Comparison of ENCODE assay signal across 8 cellular contexts in the genomic region with DNA sequence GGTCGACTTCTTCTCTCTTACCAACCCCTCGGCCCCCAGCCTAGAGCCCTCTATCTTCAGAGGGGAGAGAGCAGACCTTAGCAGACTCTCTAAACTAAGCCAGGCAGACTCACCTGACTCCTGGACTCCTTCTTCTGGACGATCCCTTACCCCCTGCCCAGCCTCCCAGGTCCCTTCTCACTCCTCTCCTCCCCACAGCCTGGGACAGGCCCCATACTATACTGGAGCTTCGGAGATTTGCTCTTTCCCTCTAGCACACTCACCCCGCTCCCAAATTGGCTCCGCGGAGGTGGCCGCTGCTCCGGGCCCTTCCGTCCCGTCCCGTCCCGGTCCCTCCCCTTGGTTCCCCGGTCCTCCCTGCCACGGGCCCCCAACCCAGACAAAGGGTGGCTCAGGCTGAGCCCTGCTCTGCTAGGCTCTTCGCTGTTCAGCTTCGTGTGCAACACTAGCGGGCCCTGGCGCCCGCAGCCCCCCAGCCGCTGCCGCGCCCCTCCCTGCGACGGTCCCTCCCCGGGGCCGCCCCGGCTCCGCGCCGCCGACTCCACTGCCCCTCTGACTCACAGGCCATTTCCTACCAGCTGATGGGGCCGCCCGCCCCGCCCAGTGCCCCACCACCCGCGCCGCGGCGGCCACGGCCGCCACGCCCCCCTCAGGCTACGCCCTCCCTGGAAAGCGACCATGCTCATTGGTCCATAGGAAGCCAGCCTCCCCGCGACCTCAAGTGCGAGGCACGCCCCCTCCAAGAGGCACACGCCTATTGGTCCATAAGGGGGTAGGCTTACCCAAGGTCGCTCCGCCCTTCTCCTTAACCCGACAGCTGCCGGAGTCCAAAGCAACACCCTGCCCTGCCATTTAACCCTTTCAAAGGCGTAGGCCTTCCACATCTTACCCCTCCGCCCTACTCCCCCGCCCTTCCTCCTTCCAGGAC. TPM values are rescaled to one million over a fixed set of nuclear protein-coding genes. Genes with fewer than 3 reads are reported as not detected.
A peak's percentile ranks its signal among the peaks of the same experiment; 100 is the strongest.
DNase-seq lines count a peak whose midpoint lies in the region; TF ChIP-seq lines count a peak whose summit lies in the region.

No MANE protein-coding gene starts in this region.

- H3K27me3 Mint-ChIP-seq in H9 (ENCODE audit: low read depth) (no peaks in the 10 kb centered on the region), nephron progenitor cell (ENCODE audit: low read depth, poor library complexity) (no peaks in the 10 kb centered on the region)
- no peaks in the 10 kb centered on the region for H3K27me3 Mint-ChIP-seq in stimulated activated naive CD8-positive, alpha-beta T cell treated with anti-CD3 and anti-CD28 coated beads, Interleukin-15, Interleukin-2, amounts not matched to agents 100 ng/mL and 50 ng/mL, for 24 hours

- H3K27ac ChIP-seq in H9 (ENCODE audit: insufficient read length, low read depth, low read length), result no peak overlapping the region

- no peak overlapping the region for H2BK120ac ChIP-seq in H9 (ENCODE audit: low read depth, low read length, poor library complexity, severe bottlenecking)

- H3K56ac ChIP-seq in H9 (ENCODE audit: insufficient read length, low read depth, low read length), result no peak overlapping the region

- H4K91ac ChIP-seq in H9 (ENCODE audit: insufficient read length, low read depth, low read length), result no peak overlapping the region

- no peak overlapping the region for H2AK5ac ChIP-seq in H9 (ENCODE audit: insufficient read length, low read length)

- H3K27ac Mint-ChIP-seq in H9, result peak overlapping the region in 1 of 3 experiments; percentile 72; a peak in 3 of 7 replicates
- H3K27ac Mint-ChIP-seq in nephron progenitor cell, result peak overlapping the region; percentile 1
- H3K27ac Mint-ChIP-seq in stimulated activated naive CD8-positive, alpha-beta T cell treated with anti-CD3 and anti-CD28 coated beads, Interleukin-15, Interleukin-2, amounts not matched to agents 100 ng/mL and 50 ng/mL, for 24 hours, result peak overlapping the region; percentile 89

- no peak overlapping the region for H2BK20ac ChIP-seq in H9 (ENCODE audit: low read depth, low read length, poor library complexity, severe bottlenecking)

- H2BK12ac ChIP-seq in H9 (ENCODE audit: insufficient read length, low read depth, low read length), result no peak overlapping the region

- peak; percentile 99 for DNase-seq in EH (ENCODE audit: low read depth)
- DNase-seq in H9, result peak; percentile 99
- peak; percentile 98 for DNase-seq in M059J (ENCODE audit: low read depth)
- peak; percentile 83 to 93 for DNase-seq in SHP77 (lab: John Stamatoyannopoulos, UW)
- DNase-seq in activated gamma-delta T cell (lab: John Stamatoyannopoulos, UW), result peak; percentile 93
- peak; percentile 99 for DNase-seq in fibroblast of villous mesenchyme (ENCODE audit: low read depth)
- DNase-seq in nephron progenitor cell, result peak; percentile 97

- peaks cover 2% of the 10 kb centered on the region; the same call in 1 of the 2 replicates for H3K4me1 ChIP-seq in H9 (ENCODE audit: insufficient read depth, low read length)

- H3K79me1 ChIP-seq in H9 (ENCODE audit: insufficient read depth, low read depth, low read length, poor library complexity, severe bottlenecking), result no peaks in the 10 kb centered on the region

- no peak overlapping the region for H3T11ph ChIP-seq in H9 (ENCODE audit: low read length)

- H2BK15ac ChIP-seq in H9 (ENCODE audit: low read depth, low read length), result no peak overlapping the region

- no peak overlapping the region for H2BK5ac ChIP-seq in H9 (ENCODE audit: insufficient read length, low read length)

- H3K18ac ChIP-seq in H9 (ENCODE audit: insufficient read length, low read depth, low read length), result no peak overlapping the region

- H3K4me3 ChIP-seq in fibroblast of villous mesenchyme (ENCODE audit: low read depth, low read length), result peak overlapping the region; percentile 77

- peak overlapping the region; percentile 77 to 81 for H3K4me3 Mint-ChIP-seq in H9
- peak overlapping the region; percentile 82 for H3K4me3 Mint-ChIP-seq in nephron progenitor cell
- peak overlapping the region; percentile 77 for H3K4me3 Mint-ChIP-seq in stimulated activated naive CD8-positive, alpha-beta T cell treated with anti-CD3 and anti-CD28 coated beads, Interleukin-15, Interleukin-2, amounts not matched to agents 100 ng/mL and 50 ng/mL, for 24 hours

- no peak overlapping the region for H3K23ac ChIP-seq in H9 (ENCODE audit: insufficient read length, low read depth, low read length)

- H4K8ac ChIP-seq in H9 (replicated peaks; ENCODE audit: insufficient read length, low read depth, low read length), result no peak overlapping the region

- H3K9me3 Mint-ChIP-seq in H9, result no peaks in the 10 kb centered on the region
- no peaks in the 10 kb centered on the region for H3K9me3 Mint-ChIP-seq in nephron progenitor cell
- no peaks in the 10 kb centered on the region for H3K9me3 Mint-ChIP-seq in stimulated activated naive CD8-positive, alpha-beta T cell treated with anti-CD3 and anti-CD28 coated beads, Interleukin-15, Interleukin-2, amounts not matched to agents 100 ng/mL and 50 ng/mL, for 24 hours

- peak overlapping the region; percentile 64 for H3K4me2 ChIP-seq in H9 (ENCODE audit: insufficient read depth, insufficient read length, low read length)

- no peaks in the 10 kb centered on the region for H3K9me3 ChIP-seq in H9 (ENCODE audit: control insufficient read depth, low read depth, low read length)

- H3K23me2 ChIP-seq in H9 (ENCODE audit: insufficient read length, low read depth, low read length, poor library complexity, severe bottlenecking), result peaks cover 14% of the 10 kb centered on the region

- no peaks in the 10 kb centered on the region for H3K79me2 ChIP-seq in H9 (ENCODE audit: insufficient read depth, low read length)

- H4K20me1 ChIP-seq in H9 (ENCODE audit: control insufficient read depth, insufficient read depth, insufficient read length), result no peaks in the 10 kb centered on the region

- H3K14ac ChIP-seq in H9 (ENCODE audit: insufficient read depth, low read length), result peak overlapping the region; percentile 36; the same call in 1 of the 2 replicates

- H3K36me3 Mint-ChIP-seq in H9 (ENCODE audit: insufficient read depth in 1 of 3, low read depth in 3 of 3), result peaks cover 0 to 2% (median under 1%) of the 10 kb centered on the region in 3 experiments; a peak in 3 of 7 replicates
- peaks cover 4% of the 10 kb centered on the region for H3K36me3 Mint-ChIP-seq in nephron progenitor cell (ENCODE audit: low read depth)
- H3K36me3 Mint-ChIP-seq in stimulated activated naive CD8-positive, alpha-beta T cell treated with anti-CD3 and anti-CD28 coated beads, Interleukin-15, Interleukin-2, amounts not matched to agents 100 ng/mL and 50 ng/mL, for 24 hours (ENCODE audit: low read depth), result no peaks in the 10 kb centered on the region

- H3K4ac ChIP-seq in H9 (ENCODE audit: low read depth, low read length), result no peak overlapping the region

- no peak overlapping the region for H3K9ac ChIP-seq in H9 (ENCODE audit: extremely low read depth, insufficient read length, low read length)

- H4K5ac ChIP-seq in H9 (ENCODE audit: insufficient read length, low read depth, low read length), result no peak overlapping the region

- H3K27me3 ChIP-seq in H9 (ENCODE audit: insufficient read depth, low read length), result no peaks in the 10 kb centered on the region

- WGBS in H9 (ENCODE audit: extremely low coverage, insufficient read length, low lambda C conversion rate), result no CpG with 5 or more reads among the region's 57 CpGs

- TF ChIP-seq CTCF in H9 (conservative IDR thresholded peaks at IDR 0.05) (no peak), fibroblast of villous mesenchyme (IDR thresholded peaks at IDR 0.05; ENCODE audit: insufficient read depth, low read depth, low read length) (no peak), nephron progenitor cell (IDR thresholded peaks at IDR 0.05) (no peak)

- no peak overlapping the region for H2AFZ ChIP-seq in H9 (ENCODE audit: low read length)

- H3K4me1 Mint-ChIP-seq in H9 (peaks cover 35 to 38% of the 10 kb centered on the region in 2 experiments), nephron progenitor cell (peaks cover 68% of the 10 kb centered on the region)
- H3K4me1 Mint-ChIP-seq in stimulated activated naive CD8-positive, alpha-beta T cell treated with anti-CD3 and anti-CD28 coated beads, Interleukin-15, Interleukin-2, amounts not matched to agents 100 ng/mL and 50 ng/mL, for 24 hours (ENCODE audit: low read depth), result peaks cover 61% of the 10 kb centered on the region

RNA-seq across cellular contexts. Expression of a gene that starts 4.4 kb away (rescaled TPM):
- 5.6 and 6.1 TPM in 2 replicates for total RNA-seq in H9 (2021)
- 31.2 and 40.8 TPM in 2 replicates for total RNA-seq in M059J (2014; rRNA removed; shearing (Covaris generic))
- 21.2 and 21.3 TPM in 2 replicates for total RNA-seq in fibroblast of villous mesenchyme

RNA-seq across cellular contexts. Expression of a gene that starts 8.3 kb away (rescaled TPM):
- total RNA-seq in H9 (2021) (192 and 193 TPM in 2 replicates), fibroblast of villous mesenchyme (169 and 193 TPM in 2 replicates)
- total RNA-seq in M059J (2014; rRNA removed; shearing (Covaris generic)), result 124 and 135 TPM in 2 replicates

RNA-seq across cellular contexts. Expression of a gene that starts 14.9 kb away (rescaled TPM):
- 20.3 and 23.4 TPM in 2 replicates for total RNA-seq in H9 (2021)
- 27.5 and 29.2 TPM in 2 replicates for total RNA-seq in M059J (2014; rRNA removed; shearing (Covaris generic))
- 13.5 and 14.7 TPM in 2 replicates for total RNA-seq in fibroblast of villous mesenchyme

RNA-seq across cellular contexts. Expression of a gene that starts 31.5 kb away (rescaled TPM):
- total RNA-seq in H9 (2021) (86.9 and 88.0 TPM in 2 replicates), fibroblast of villous mesenchyme (22.5 and 23.7 TPM in 2 replicates)
- 37.1 and 46.7 TPM in 2 replicates for total RNA-seq in M059J (2014; rRNA removed; shearing (Covaris generic))

RNA-seq across cellular contexts. Expression of a gene that starts 38.8 kb away (rescaled TPM):
- total RNA-seq in H9 (2021) (407 and 409 TPM in 2 replicates), fibroblast of villous mesenchyme (351 and 386 TPM in 2 replicates)
- total RNA-seq in M059J (2014; rRNA removed; shearing (Covaris generic)), result 269 and 438 TPM in 2 replicates
